17 cellular contexts compared by ENCODE assay signal in the genomic region with DNA sequence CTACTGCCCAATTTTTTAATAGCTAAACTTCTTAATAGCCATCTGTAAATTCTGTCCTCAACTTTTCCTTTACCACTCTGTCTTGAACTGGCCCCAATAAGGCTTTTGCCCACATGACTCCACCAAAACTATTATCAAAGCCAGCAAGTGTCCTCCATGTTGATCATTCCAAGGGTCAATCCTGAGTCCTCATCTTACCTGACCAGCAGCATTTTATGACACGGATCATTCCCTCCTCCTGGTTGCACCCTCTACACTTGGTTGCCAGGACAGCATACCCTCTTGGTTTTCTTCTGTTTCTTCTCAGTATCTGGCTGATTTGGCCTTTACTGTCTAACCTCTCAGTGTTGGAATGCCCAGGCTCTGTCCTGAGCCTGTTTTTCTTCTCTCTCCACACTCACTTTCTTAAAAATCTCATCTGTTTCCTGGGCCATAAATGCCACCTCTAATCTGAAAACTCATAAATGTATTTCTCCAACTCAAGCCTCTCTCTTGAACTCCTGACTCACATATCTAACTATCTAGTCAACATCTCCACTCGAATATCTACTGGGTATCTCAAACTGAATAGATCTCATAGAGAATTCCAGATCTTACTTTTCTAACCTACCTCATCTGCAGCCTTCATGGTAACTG.
"Had no signal": no experiment of that assay in that cellular context is flagged by ENCODE, and none has a peak within 500 bp of the region (broad histone marks: within the 10 kb centered on the region; RNA-seq: fewer than 3 reads in every experiment).

No MANE protein-coding gene starts in this region.

- H3K4me3 Mint-ChIP-seq: activated naive CD4-positive, alpha-beta T cell treated with anti-CD3 and anti-CD28 coated beads, Interleukin-2, amount 50 U/mL, for 24 hours; activated T-cell treated with anti-CD3 and anti-CD28 coated beads, Interleukin-2, amount 50 U/mL, for 72 hours; dendritic cell treated with granulocyte-macrophage colony-stimulating factor and Interleukin-4, amounts not matched to agents 40 ng/mL and 50 ng/mL, for 4 days; naive thymus-derived CD8-positive, alpha-beta T cell; stimulated activated naive CD8-positive, alpha-beta T cell treated with anti-CD3 and anti-CD28 coated beads, Interleukin-15, amount 100 ng/mL, for 72 hours had no signal

- H3K27me3 Mint-ChIP-seq: activated naive CD4-positive, alpha-beta T cell treated with anti-CD3 and anti-CD28 coated beads, Interleukin-2, amount 50 U/mL, for 24 hours; dendritic cell treated with granulocyte-macrophage colony-stimulating factor and Interleukin-4, amounts not matched to agents 40 ng/mL and 50 ng/mL, for 4 days; naive thymus-derived CD8-positive, alpha-beta T cell; stimulated activated naive CD8-positive, alpha-beta T cell treated with anti-CD3 and anti-CD28 coated beads, Interleukin-15, amount 100 ng/mL, for 72 hours had no signal

- H3K4me1 ChIP-seq: breast epithelium, psoas muscle had no signal

- H3K27ac ChIP-seq: breast epithelium, psoas muscle, suprapubic skin had no signal

- H3K9me3 Mint-ChIP-seq: activated naive CD4-positive, alpha-beta T cell treated with anti-CD3 and anti-CD28 coated beads, Interleukin-2, amount 50 U/mL, for 24 hours; activated T-cell treated with anti-CD3 and anti-CD28 coated beads, Interleukin-2, amount 50 U/mL, for 72 hours; dendritic cell treated with granulocyte-macrophage colony-stimulating factor and Interleukin-4, amounts not matched to agents 40 ng/mL and 50 ng/mL, for 4 days; naive thymus-derived CD8-positive, alpha-beta T cell; stimulated activated naive CD8-positive, alpha-beta T cell treated with anti-CD3 and anti-CD28 coated beads, Interleukin-15, amount 100 ng/mL, for 72 hours had no signal

- H3K9me3 ChIP-seq: breast epithelium, esophagus squamous epithelium, psoas muscle, suprapubic skin had no signal

- H3K4me3 ChIP-seq: breast epithelium, esophagus squamous epithelium, psoas muscle, suprapubic skin had no signal

- H3K36me3 Mint-ChIP-seq: activated naive CD4-positive, alpha-beta T cell treated with anti-CD3 and anti-CD28 coated beads, Interleukin-2, amount 50 U/mL, for 24 hours; naive thymus-derived CD8-positive, alpha-beta T cell had no signal

- H3K27ac Mint-ChIP-seq: activated naive CD4-positive, alpha-beta T cell treated with anti-CD3 and anti-CD28 coated beads, Interleukin-2, amount 50 U/mL, for 24 hours; activated T-cell treated with anti-CD3 and anti-CD28 coated beads, Interleukin-2, amount 50 U/mL, for 72 hours; dendritic cell treated with granulocyte-macrophage colony-stimulating factor and Interleukin-4, amounts not matched to agents 40 ng/mL and 50 ng/mL, for 4 days; stimulated activated naive CD8-positive, alpha-beta T cell treated with anti-CD3 and anti-CD28 coated beads, Interleukin-15, amount 100 ng/mL, for 72 hours had no signal

- H3K27me3 ChIP-seq: breast epithelium, esophagus squamous epithelium, suprapubic skin had no signal

- FAIRE-seq: astrocyte had no signal

- ATAC-seq: psoas muscle had no signal

- DNase-seq: activated CD8-positive, alpha-beta memory T cell treated with anti-CD3 and anti-CD28 coated beads for 24 hours; activated CD8-positive, alpha-beta memory T cell treated with anti-CD3 and anti-CD28 coated beads, Interleukin-2, amount 50 U/mL, for 48 hours; activated effector memory CD4-positive, alpha-beta T cell treated with anti-CD3 and anti-CD28 coated beads, Interleukin-2, amount 50 U/mL, for 16 hours; activated T-cell treated with anti-CD3 and anti-CD28 coated beads, Interleukin-2, amount 50 U/mL, for 72 hours; cerebellar nuclear complex; effector CD8-positive, alpha-beta T cell; esophagus squamous epithelium; mesenchymal stem cell; stimulated activated CD4-positive, alpha-beta T cell treated with anti-CD3 and anti-CD28 coated beads, Interleukin-4, amount 100 ng/mL, for 1 hour had no signal

- H3K36me3 ChIP-seq: breast epithelium, esophagus squamous epithelium, suprapubic skin had no signal
